2 cellular contexts compared by ENCODE assay signal in genomic region chr20:4008877-4009276, GRCh38.
TF ChIP-seq lines count a peak whose summit lies in the region.

No MANE protein-coding gene starts in this region.

TF ChIP-seq in HepG2, 621 proteins besides CTCF, POLR2A, EP300 and RAD21:
- TF ChIP-seq ZNF747 (CRISPR knock-in tag; IDR thresholded peaks at IDR 0.05; ENCODE audit: borderline replicate concordance) (no peak), ZNF44 (CRISPR knock-in tag; IDR thresholded peaks at IDR 0.05) (0 out of 2 replicates have a peak, but pooled peaks have one; percentile 44), STAG1 (CRISPR knock-in tag; IDR thresholded peaks at IDR 0.05) (peak; percentile 22; the same call in 1 of the 2 replicates)

TF ChIP-seq in K562, 482 proteins besides CTCF, POLR2A, EP300 and RAD21:
- TF ChIP-seq RBM14 (IDR thresholded peaks at IDR 0.05; ENCODE audit: borderline replicate concordance, insufficient read depth, low read depth, low read length): no peak
- no peak for TF ChIP-seq TCF7 (IDR thresholded peaks at IDR 0.05; ENCODE audit: borderline replicate concordance)
- no peak for TF ChIP-seq MLLT1 (IDR thresholded peaks at IDR 0.05)
- no peak for TF ChIP-seq ZC3H4 (CRISPR knock-in tag; IDR thresholded peaks at IDR 0.05; ENCODE audit: borderline replicate concordance)
- TF ChIP-seq SLC30A9 (CRISPR knock-in tag; IDR thresholded peaks at IDR 0.05): no peak
- TF ChIP-seq ZNF436 (CRISPR knock-in tag; IDR thresholded peaks at IDR 0.05): no peak
- TF ChIP-seq OTX1 (CRISPR knock-in tag; IDR thresholded peaks at IDR 0.05): no peak
- TF ChIP-seq HEY1 (CRISPR knock-in tag; IDR thresholded peaks at IDR 0.05; ENCODE audit: borderline replicate concordance): no peak
- TF ChIP-seq FUS (optimal IDR thresholded peaks at IDR 0.05; ENCODE audit: low read depth, low read length): no peak
- TF ChIP-seq KDM2B (CRISPR knock-in tag; IDR thresholded peaks at IDR 0.05): no peak
- no peak for TF ChIP-seq FOXO4 (CRISPR knock-in tag; IDR thresholded peaks at IDR 0.05)
- no peak for TF ChIP-seq ZHX1 (conservative IDR thresholded peaks at IDR 0.05; ENCODE audit: low read length)
- no peak for TF ChIP-seq ZNF764 (CRISPR knock-in tag; IDR thresholded peaks at IDR 0.05; ENCODE audit: low read depth)
- no peak for TF ChIP-seq CBX8 (IDR thresholded peaks at IDR 0.05; ENCODE audit: borderline replicate concordance, extremely low read depth, low read depth, low read length, poor library complexity, severe bottlenecking)
- no peak for TF ChIP-seq ZNF561 (CRISPR knock-in tag; conservative IDR thresholded peaks at IDR 0.05)
- no peak for TF ChIP-seq ZBTB49 (CRISPR knock-in tag; IDR thresholded peaks at IDR 0.05; ENCODE audit: borderline replicate concordance)
- TF ChIP-seq ELF4 (CRISPR knock-in tag; IDR thresholded peaks at IDR 0.05): no peak
- TF ChIP-seq SRF (CRISPR knock-in tag; IDR thresholded peaks at IDR 0.05): no peak
- TF ChIP-seq TCF7L2 (IDR thresholded peaks at IDR 0.05; ENCODE audit: low read depth, low read length): no peak
- TF ChIP-seq E2F8 (IDR thresholded peaks at IDR 0.05; ENCODE audit: low read depth, partially characterized antibody): no peak
